ENCODE assay signal across 22 cellular contexts in genomic region chr12:53998900-53999236, GRCh38. TPM values are rescaled to one million over a fixed set of nuclear protein-coding genes. Genes with fewer than 3 reads are reported as not detected.
DNase-seq lines count a peak whose midpoint lies in the region; ATAC-seq and TF ChIP-seq lines count a peak whose summit lies in the region.
"Had no signal": no experiment of that assay in that cellular context is flagged by ENCODE, and none has a peak within 500 bp of the region (broad histone marks: within the 10 kb centered on the region; RNA-seq: fewer than 3 reads in every experiment).

No MANE protein-coding gene starts in this region.

- POLR2A ChIA-PET in HCT116 (lab: Charles Lee) = interaction anchor here (0.6 to 3.4 kb wide), 3 partner anchors 9 to 192 kb away, joined by 3 to 9 read pairs (median 3); no protein-coding TSS in a partner anchor

- H3K9me2 ChIP-seq in HCT116 (ENCODE audit: insufficient read depth) = no peaks in the 10 kb centered on the region

- 0 out of 2 replicates have a peak overlapping the region, but pooled peaks have one; percentile 11 for H3K9ac ChIP-seq in HCT116 (ENCODE audit: low read length)

- intact Hi-C loops in HCT116 (cut with micrococcal nuclease) (no loop called here), tibial artery (cut with DNase I; ENCODE audit: low total_unique reads) (no loop called here)

- H3K27me3 ChIP-seq in HCT116 (ENCODE audit: insufficient read depth, low read length) (no peaks in the 10 kb centered on the region), kidney epithelial cell (ENCODE audit: control insufficient read depth, insufficient read depth, low read length) (peaks cover 44% of the 10 kb centered on the region), tibial artery (no peaks in the 10 kb centered on the region)

- no peak for DNase-seq in HCT116 (ENCODE audit: low read depth, low spot score)
- no peak for DNase-seq in kidney epithelial cell (ENCODE audit: low read depth)
- no peak for DNase-seq in tibial artery
- DNase-seq in activated effector memory CD4-positive, alpha-beta T cell treated with Interleukin-2 at 50 U/mL for 16 hours = no peak
- no peak for DNase-seq in germinal center (ENCODE audit: low spot score)
- DNase-seq: activated CD8-positive, alpha-beta T cell treated with anti-CD3 and anti-CD28 coated beads for 36 hours; activated naive CD8-positive, alpha-beta T cell treated with anti-CD3 and anti-CD28 coated beads for 36 hours; C1 segment of cervical spinal cord; cortex of kidney; GDM1; NCI-H1436 treated with DMSO at 0.1 percent for 48 hours; occipital lobe; right lobe of liver; stimulated activated CD4-positive, alpha-beta T cell treated with anti-CD3 and anti-CD28 coated beads, Interleukin-2, amount 100 ng/mL, for 24 hours; stomach had no signal

- RAD21 ChIA-PET in HCT116 (lab: Charles Lee; ENCODE audit: low non-redundant PET in 1 of 2, low total read pairs in 2 of 2, uncharacterized antibody in 2 of 2, unreplicated experiment in 2 of 2) = no interaction called here

- H3K4me3 ChIP-seq in HCT116 (replicated peaks in 1 of 2; ENCODE audit: low read depth in 1 of 2, low read length in 2 of 2) (peak overlapping the region; percentile 82 to 84; a peak in 2 of 4 replicates), kidney epithelial cell (ENCODE audit: low read depth, low read length) (peak overlapping the region; percentile 62), tibial artery (peak overlapping the region; percentile 64 to 76)
- H3K4me3 ChIP-seq: left lung, mucosa of descending colon, right lobe of liver had no signal

- H3K27ac ChIP-seq in HCT116 (ENCODE audit: low read depth, low read length) = no peak overlapping the region
- peak overlapping the region; percentile 94 for H3K27ac ChIP-seq in VCaP
- H3K27ac ChIP-seq in tibial artery = peak overlapping the region; percentile 93 to 98
- H3K27ac ChIP-seq: left lung, right lobe of liver, stomach, vagina had no signal

- peaks cover 50% of the 10 kb centered on the region for H3K79me2 ChIP-seq in HCT116 (ENCODE audit: insufficient read depth, low read length)

- H3K4me1 ChIP-seq in HCT116 (ENCODE audit: control insufficient read depth in 1 of 2, insufficient read depth in 2 of 2, low read length in 2 of 2) (peaks cover 21 to 44% of the 10 kb centered on the region in 2 experiments), tibial artery (peaks cover 4 to 63% (median 43%) of the 10 kb centered on the region in 4 donors)

- CTCF ChIA-PET in HCT116 (lab: Charles Lee) = interaction anchor here (0.9 to 4.7 kb wide), 5 partner anchors 11 to 209 kb away, joined by 3 to 22 read pairs (median 5); partner anchors contain the start of gene HOXC10

- TF ChIP-seq CTCF in HCT116 (IDR thresholded peaks at IDR 0.05 in 2 of 3, conservative IDR thresholded peaks at IDR 0.05 in 1 of 3; ENCODE audit: borderline replicate concordance in 1 of 3, insufficient read depth in 1 of 3, low read depth in 2 of 3, low read length in 2 of 3) (no peak), VCaP (conservative IDR thresholded peaks at IDR 0.05) (no peak), kidney epithelial cell (IDR thresholded peaks at IDR 0.05; ENCODE audit: insufficient read depth, low read length, poor library complexity, severe bottlenecking) (no peak), tibial artery (IDR thresholded peaks at IDR 0.05) (no peak)

- H3K36me3 ChIP-seq in HCT116 (ENCODE audit: control insufficient read depth in 1 of 2, insufficient read depth in 2 of 2, low read length in 2 of 2) = peaks cover 0 to 6% of the 10 kb centered on the region in 2 experiments; a peak in 1 of 4 replicates
- H3K36me3 ChIP-seq in kidney epithelial cell (ENCODE audit: control insufficient read depth, insufficient read depth, low read length) = no peaks in the 10 kb centered on the region
- H3K36me3 ChIP-seq in tibial artery = no peaks in the 10 kb centered on the region
- H3K36me3 ChIP-seq: left lung, right lobe of liver, stomach, vagina had no signal

- TF ChIP-seq POLR2A in HCT116 (IDR thresholded peaks at IDR 0.05; ENCODE audit: borderline replicate concordance, extremely low read depth, insufficient read depth, insufficient read length) = no peak

- TF ChIP-seq RAD21 in HCT116 (IDR thresholded peaks at IDR 0.05; ENCODE audit: low read depth) = no peak

- no peak for ATAC-seq in HCT116
- ATAC-seq in GM21423 (IDR thresholded peaks at IDR 0.05; ENCODE audit: unreplicated experiment) = no peak
- ATAC-seq: activated CD8-positive, alpha-beta T cell treated with anti-CD3 and anti-CD28 coated beads for 36 hours; left lung; mucosa of descending colon; right lobe of liver had no signal

- peak overlapping the region; percentile 88 for H3K4me2 ChIP-seq in HCT116 (ENCODE audit: low read length)

- no TSS peak for BruUV-seq in HCT116 (replicated peaks; lab: Mats Ljungman, UMichigan)

- no peaks in the 10 kb centered on the region for H4K20me1 ChIP-seq in HCT116 (ENCODE audit: insufficient read depth)

- no peak overlapping the region for H2AFZ ChIP-seq in HCT116 (ENCODE audit: low read depth, low read length, poor library complexity, severe bottlenecking)

- H3K9me3 ChIP-seq in HCT116 (ENCODE audit: control insufficient read depth in 1 of 2, insufficient read depth in 1 of 2, low read depth in 1 of 2, low read length in 2 of 2) (no peaks in the 10 kb centered on the region), tibial artery (no peaks in the 10 kb centered on the region)
- H3K9me3 ChIP-seq: left lung, mucosa of descending colon, right lobe of liver, stomach, vagina had no signal

TF ChIP-seq in HCT116, 20 proteins besides CTCF, POLR2A, EP300 and RAD21 (continues in another document):
- TF ChIP-seq FOSL1 (IDR thresholded peaks at IDR 0.05; ENCODE audit: low read depth) (no peak), SIN3A (IDR thresholded peaks at IDR 0.05; ENCODE audit: low read depth) (no peak), ZNF274 (IDR thresholded peaks at IDR 0.05; ENCODE audit: low read depth, low read length) (no peak), YY1 (IDR thresholded peaks at IDR 0.05; ENCODE audit: extremely low read depth, insufficient replicate concordance, low read depth, low read length) (no peak), EZH2phosphoT487 (IDR thresholded peaks at IDR 0.05; ENCODE audit: borderline replicate concordance) (no peak), TCF7L2 (IDR thresholded peaks at IDR 0.05; ENCODE audit: borderline replicate concordance, extremely low read depth, insufficient read depth, insufficient read length) (no peak), ZBTB33 (IDR thresholded peaks at IDR 0.05; ENCODE audit: extremely low read depth, insufficient replicate concordance, low read length) (no peak), CBX3 (IDR thresholded peaks at IDR 0.05; ENCODE audit: low read depth) (no peak), POLR2AphosphoS5 (IDR thresholded peaks at IDR 0.05; ENCODE audit: low read depth, low read length) (no peak), EGR1 (IDR thresholded peaks at IDR 0.05; ENCODE audit: low read depth) (no peak)
- TF ChIP-seq, protein P1, sequence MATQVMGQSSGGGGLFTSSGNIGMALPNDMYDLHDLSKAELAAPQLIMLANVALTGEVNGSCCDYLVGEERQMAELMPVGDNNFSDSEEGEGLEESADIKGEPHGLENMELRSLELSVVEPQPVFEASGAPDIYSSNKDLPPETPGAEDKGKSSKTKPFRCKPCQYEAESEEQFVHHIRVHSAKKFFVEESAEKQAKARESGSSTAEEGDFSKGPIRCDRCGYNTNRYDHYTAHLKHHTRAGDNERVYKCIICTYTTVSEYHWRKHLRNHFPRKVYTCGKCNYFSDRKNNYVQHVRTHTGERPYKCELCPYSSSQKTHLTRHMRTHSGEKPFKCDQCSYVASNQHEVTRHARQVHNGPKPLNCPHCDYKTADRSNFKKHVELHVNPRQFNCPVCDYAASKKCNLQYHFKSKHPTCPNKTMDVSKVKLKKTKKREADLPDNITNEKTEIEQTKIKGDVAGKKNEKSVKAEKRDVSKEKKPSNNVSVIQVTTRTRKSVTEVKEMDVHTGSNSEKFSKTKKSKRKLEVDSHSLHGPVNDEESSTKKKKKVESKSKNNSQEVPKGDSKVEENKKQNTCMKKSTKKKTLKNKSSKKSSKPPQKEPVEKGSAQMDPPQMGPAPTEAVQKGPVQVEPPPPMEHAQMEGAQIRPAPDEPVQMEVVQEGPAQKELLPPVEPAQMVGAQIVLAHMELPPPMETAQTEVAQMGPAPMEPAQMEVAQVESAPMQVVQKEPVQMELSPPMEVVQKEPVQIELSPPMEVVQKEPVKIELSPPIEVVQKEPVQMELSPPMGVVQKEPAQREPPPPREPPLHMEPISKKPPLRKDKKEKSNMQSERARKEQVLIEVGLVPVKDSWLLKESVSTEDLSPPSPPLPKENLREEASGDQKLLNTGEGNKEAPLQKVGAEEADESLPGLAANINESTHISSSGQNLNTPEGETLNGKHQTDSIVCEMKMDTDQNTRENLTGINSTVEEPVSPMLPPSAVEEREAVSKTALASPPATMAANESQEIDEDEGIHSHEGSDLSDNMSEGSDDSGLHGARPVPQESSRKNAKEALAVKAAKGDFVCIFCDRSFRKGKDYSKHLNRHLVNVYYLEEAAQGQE (IDR thresholded peaks at IDR 0.05; ENCODE audit: low read depth) = no peak

RNA-seq across cellular contexts. Expression of gene HOXC9, which starts 1.1 kb away (rescaled TPM):
- 11.3 TPM for total RNA-seq in HCT116 (2021; ENCODE audit: unreplicated experiment)
- 3.9 and 5.3 TPM in 2 replicates for polyA plus RNA-seq in HCT116 (2012)
- total RNA-seq in kidney epithelial cell = 12.3 and 15.5 TPM in 2 replicates
- total RNA-seq: activated CD8-positive, alpha-beta T cell treated with anti-CD3 and anti-CD28 coated beads for 36 hours; activated naive CD8-positive, alpha-beta T cell treated with anti-CD3 and anti-CD28 coated beads for 36 hours; frontal cortex; mucosa of descending colon; occipital lobe; right lobe of liver; stomach; vagina had no signal

RNA-seq across cellular contexts. Expression of gene HOXC8, which starts 9.9 kb away (rescaled TPM):
- total RNA-seq in HCT116 (2021; ENCODE audit: unreplicated experiment) (0.98 TPM), kidney epithelial cell (0.41 and 0.67 TPM in 2 replicates)
- polyA plus RNA-seq in HCT116 (2012) = 0.52 and 0.90 TPM in 2 replicates
- total RNA-seq: activated CD8-positive, alpha-beta T cell treated with anti-CD3 and anti-CD28 coated beads for 36 hours; activated naive CD8-positive, alpha-beta T cell treated with anti-CD3 and anti-CD28 coated beads for 36 hours; frontal cortex; mucosa of descending colon; occipital lobe; right lobe of liver; stomach; vagina had no signal

RNA-seq across cellular contexts. Expression of gene HOXC10, which starts 13.9 kb away (rescaled TPM):
- total RNA-seq in HCT116 (2021; ENCODE audit: unreplicated experiment) = 3.8 TPM
- polyA plus RNA-seq in HCT116 (2012) = 1.00 and 2.6 TPM in 2 replicates
- 5.9 and 9.2 TPM in 2 replicates for total RNA-seq in kidney epithelial cell
- total RNA-seq: activated CD8-positive, alpha-beta T cell treated with anti-CD3 and anti-CD28 coated beads for 36 hours; activated naive CD8-positive, alpha-beta T cell treated with anti-CD3 and anti-CD28 coated beads for 36 hours; endothelial cell of umbilical vein; frontal cortex; left lung; mucosa of descending colon; occipital lobe; right lobe of liver; stomach; vagina had no signal
- polyA plus RNA-seq: stomach had no signal

RNA-seq across cellular contexts. Expression of gene HOTAIR, which starts 24.1 kb away (rescaled TPM):
- total RNA-seq in HCT116 (2021; ENCODE audit: unreplicated experiment) = 0.25 TPM
- polyA plus RNA-seq in HCT116 (2012) = 0.25 and 0.26 TPM in 2 replicates
- 0.46 and 0.55 TPM in 2 replicates for total RNA-seq in kidney epithelial cell
- total RNA-seq: activated CD8-positive, alpha-beta T cell treated with anti-CD3 and anti-CD28 coated beads for 36 hours; activated naive CD8-positive, alpha-beta T cell treated with anti-CD3 and anti-CD28 coated beads for 36 hours; endothelial cell of umbilical vein; frontal cortex; left lung; mucosa of descending colon; occipital lobe; right lobe of liver; stomach; vagina had no signal
- polyA plus RNA-seq: endothelial cell of umbilical vein, stomach had no signal

RNA-seq across cellular contexts. Expression of gene HOXC11, which starts 25.9 kb away (rescaled TPM):
- total RNA-seq in HCT116 (2021; ENCODE audit: unreplicated experiment) = 0.22 TPM
- 0.05 and 0.14 TPM in 2 replicates for polyA plus RNA-seq in HCT116 (2012)
- total RNA-seq in kidney epithelial cell = 0.58 and 0.96 TPM in 2 replicates
- total RNA-seq: activated CD8-positive, alpha-beta T cell treated with anti-CD3 and anti-CD28 coated beads for 36 hours; activated naive CD8-positive, alpha-beta T cell treated with anti-CD3 and anti-CD28 coated beads for 36 hours; endothelial cell of umbilical vein; frontal cortex; left lung; mucosa of descending colon; occipital lobe; right lobe of liver; stomach; vagina had no signal
- polyA plus RNA-seq: endothelial cell of umbilical vein, stomach had no signal
